In the genomic region with DNA sequence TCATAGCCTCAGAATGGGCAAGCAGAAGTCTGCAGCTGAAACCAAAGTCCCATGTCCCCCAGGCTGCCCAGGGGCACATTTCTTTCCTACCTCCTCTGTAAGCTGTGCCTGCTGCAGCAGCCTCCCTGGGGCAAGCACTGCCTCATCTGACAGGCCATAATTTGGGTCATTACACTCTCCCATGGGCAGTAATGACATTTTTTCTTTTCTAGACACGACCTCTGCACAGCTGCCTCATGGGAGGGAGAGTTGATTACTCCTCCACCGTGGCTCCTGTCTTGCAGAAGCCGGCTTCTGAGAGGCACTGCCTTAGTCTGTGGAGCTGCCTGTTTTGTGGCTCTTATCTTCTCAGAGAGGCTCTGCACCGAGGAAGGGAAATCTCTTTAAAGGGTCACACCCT, we compare ENCODE assay signal across 24 cellular contexts.
DNase-seq lines count a peak whose midpoint lies in the region; ATAC-seq and TF ChIP-seq lines count a peak whose summit lies in the region.
"Had no signal": no experiment of that assay in that cellular context is flagged by ENCODE, and none has a peak within 500 bp of the region (broad histone marks: within the 10 kb centered on the region; RNA-seq: fewer than 3 reads in every experiment).

No MANE protein-coding gene starts in this region.

- peak overlapping the region; percentile 23 for H3K14ac ChIP-seq in neuronal stem cell (ENCODE audit: low read length)

- H3K9me3 ChIP-seq in SK-N-SH (no peaks in the 10 kb centered on the region), hepatocyte (ENCODE audit: low read depth) (no peaks in the 10 kb centered on the region), neuronal stem cell (replicated peaks in 1 of 2; ENCODE audit: control insufficient read depth in 2 of 2, insufficient read depth in 1 of 2, low read depth in 1 of 2, low read length in 2 of 2) (no peaks in the 10 kb centered on the region), prostate gland (no peaks in the 10 kb centered on the region)

- no peaks in the 10 kb centered on the region for H3K79me2 ChIP-seq in SK-N-SH (ENCODE audit: insufficient read depth)
- H3K79me2 ChIP-seq in hepatocyte, result no peaks in the 10 kb centered on the region

- POLR2A ChIA-PET in SK-N-SH (lab: Yijun Ruan, JAX), result no interaction called here

- H3F3A ChIP-seq in SK-N-SH (replicated peaks; ENCODE audit: insufficient read depth), result no peaks in the 10 kb centered on the region

- no peak overlapping the region for H2AFZ ChIP-seq in SK-N-SH (ENCODE audit: low read depth)
- no peak overlapping the region for H2AFZ ChIP-seq in hepatocyte
- no peak overlapping the region for H2AFZ ChIP-seq in neuronal stem cell (ENCODE audit: low read length)

- no peak for TF ChIP-seq POLR2A in prostate gland (IDR thresholded peaks at IDR 0.05)

- TF ChIP-seq RAD21 in SK-N-SH (IDR thresholded peaks at IDR 0.05; ENCODE audit: low read length), result no peak

- TF ChIP-seq EP300 in SK-N-SH (IDR thresholded peaks at IDR 0.05; ENCODE audit: borderline replicate concordance in 1 of 2, low read depth in 1 of 2, low read length in 1 of 2), result no peak

- no peak overlapping the region for H2AK5ac ChIP-seq in neuronal stem cell (ENCODE audit: low read depth, low read length)

- TF ChIP-seq CTCF in SK-N-SH (IDR thresholded peaks at IDR 0.05) (no peak), hepatocyte (IDR thresholded peaks at IDR 0.05; ENCODE audit: poor library complexity) (no peak), prostate gland (IDR thresholded peaks at IDR 0.05) (no peak)

- intact Hi-C loops in Right ventricle myocardium superior (cut with DNase I) (no loop called here), prostate gland (cut with DNase I) (no loop called here)

- H3K23ac ChIP-seq in neuronal stem cell (ENCODE audit: low read depth, low read length, poor library complexity), result no peak overlapping the region

- no peak overlapping the region for H2BK15ac ChIP-seq in neuronal stem cell (ENCODE audit: low read length)

- H3K9me2 ChIP-seq in SK-N-SH (no peaks in the 10 kb centered on the region), hepatocyte (replicated peaks; ENCODE audit: insufficient read depth) (no peaks in the 10 kb centered on the region)

- no peak overlapping the region for H4K8ac ChIP-seq in neuronal stem cell (ENCODE audit: low read depth, low read length)

- H4K91ac ChIP-seq in neuronal stem cell (ENCODE audit: low read depth, low read length, poor library complexity), result no peak overlapping the region

- H3K4me2 ChIP-seq in SK-N-SH (no peak overlapping the region), hepatocyte (no peak overlapping the region), neuronal stem cell (ENCODE audit: insufficient read depth, low read length, poor library complexity, severe bottlenecking) (no peak overlapping the region)

- CTCF ChIA-PET in SK-N-SH (lab: Yijun Ruan, JAX), result interaction anchor here (1.1 to 5.0 kb wide), 5 partner anchors 11 to 350 kb away, joined by 3 to 30 read pairs (median 3); no protein-coding TSS in a partner anchor

- no peak overlapping the region for H3K4ac ChIP-seq in neuronal stem cell (ENCODE audit: low read length)

- no peak overlapping the region for H3K27ac ChIP-seq in SK-N-SH (ENCODE audit: low read depth in 2 of 2, low read length in 1 of 2)
- H3K27ac ChIP-seq in hepatocyte, result peak overlapping the region; percentile 43
- no peak overlapping the region for H3K27ac ChIP-seq in neuronal stem cell (replicated peaks; ENCODE audit: low read length)
- no peak overlapping the region for H3K27ac ChIP-seq in prostate gland
- H3K27ac ChIP-seq: HL-60, RWPE1 had no signal

- no peak overlapping the region for H2BK12ac ChIP-seq in neuronal stem cell (ENCODE audit: low read length)

- no peaks in the 10 kb centered on the region for H3K79me1 ChIP-seq in neuronal stem cell (ENCODE audit: low read depth, low read length)

- H3K27me3 ChIP-seq in SK-N-SH (ENCODE audit: insufficient read depth) (no peaks in the 10 kb centered on the region), hepatocyte (no peaks in the 10 kb centered on the region), neuronal stem cell (ENCODE audit: control insufficient read depth in 3 of 3, insufficient read depth in 3 of 3, low read depth in 1 of 3, low read length in 3 of 3) (no peaks in the 10 kb centered on the region), prostate gland (replicated peaks; ENCODE audit: insufficient read depth) (no peaks in the 10 kb centered on the region)

- H2BK5ac ChIP-seq in neuronal stem cell (ENCODE audit: low read length), result no peak overlapping the region

- H4K20me1 ChIP-seq in SK-N-SH (ENCODE audit: insufficient read depth), result no peaks in the 10 kb centered on the region
- H4K20me1 ChIP-seq in hepatocyte (ENCODE audit: insufficient read depth, poor library complexity, severe bottlenecking), result no peaks in the 10 kb centered on the region

- H3K4me3 ChIP-seq in SK-N-SH (ENCODE audit: low read depth in 2 of 2, low read length in 1 of 2), result no peak overlapping the region
- H3K4me3 ChIP-seq in hepatocyte, result no peak overlapping the region
- H3K4me3 ChIP-seq in neuronal stem cell (ENCODE audit: low read length in 2 of 2), result no peak overlapping the region
- H3K4me3 ChIP-seq in prostate gland, result no peak overlapping the region
- H3K4me3 ChIP-seq: K562 had no signal

- WGBS in SK-N-SH (ENCODE audit: low lambda C conversion rate), result 9% methylated on average over 4 of the region's 4 CpGs
- WGBS in hepatocyte (ENCODE audit: low lambda C conversion rate, missing lambda C conversion rate), result 4% methylated on average over 4 of the region's 4 CpGs
- no CpG with 5 or more reads among the region's 4 CpGs for WGBS in neuronal stem cell (ENCODE audit: extremely low coverage in 2 of 2, insufficient read length in 2 of 2, insufficient replicate concordance in 1 of 2), 2 donors
- WGBS in prostate gland, result 54% methylated on average over 4 of the region's 4 CpGs

- no peaks in the 10 kb centered on the region for H3K36me3 ChIP-seq in SK-N-SH (replicated peaks in 1 of 2; ENCODE audit: control insufficient read depth in 1 of 2, insufficient read depth in 2 of 2, low read length in 1 of 2)
- H3K36me3 ChIP-seq in hepatocyte (replicated peaks; ENCODE audit: insufficient read depth, low read depth), result no peaks in the 10 kb centered on the region
- H3K36me3 ChIP-seq in neuronal stem cell (replicated peaks in 1 of 2; ENCODE audit: control insufficient read depth in 2 of 2, insufficient read depth in 2 of 2, low read length in 2 of 2), result no peaks in the 10 kb centered on the region
- H3K36me3 ChIP-seq in prostate gland, result no peaks in the 10 kb centered on the region

- H2BK120ac ChIP-seq in neuronal stem cell (ENCODE audit: low read depth, low read length), result no peak overlapping the region

- peak overlapping the region; percentile 27 for H3K18ac ChIP-seq in neuronal stem cell (ENCODE audit: low read length)

- H3K9ac ChIP-seq in SK-N-SH, result no peak overlapping the region
- no peak overlapping the region for H3K9ac ChIP-seq in neuronal stem cell (ENCODE audit: low read depth, low read length, poor library complexity)

- peaks cover 0 to 6% of the 10 kb centered on the region in 2 experiments; a peak in 1 of 4 replicates for H3K4me1 ChIP-seq in SK-N-SH (ENCODE audit: control insufficient read depth in 1 of 2, insufficient read depth in 2 of 2, low read depth in 1 of 2, low read length in 1 of 2)
- peaks cover 7% of the 10 kb centered on the region for H3K4me1 ChIP-seq in hepatocyte (ENCODE audit: insufficient read depth)
- no peaks in the 10 kb centered on the region for H3K4me1 ChIP-seq in neuronal stem cell (ENCODE audit: control insufficient read depth in 2 of 2, insufficient read depth in 1 of 2, low read depth in 1 of 2, low read length in 2 of 2)
- H3K4me1 ChIP-seq in prostate gland (replicated peaks), result no peaks in the 10 kb centered on the region

- DNase-seq in SK-N-SH, result peak; percentile 31
- DNase-seq in hepatocyte (ENCODE audit: low spot score), result no peak
- DNase-seq in neuronal stem cell (ENCODE audit: low spot score), result no peak
- DNase-seq in left lobe of liver (ENCODE audit: low spot score), result no peak
- no peak for DNase-seq in Right ventricle myocardium superior
- no peak for DNase-seq in prostate gland (ENCODE audit: low spot score)
- DNase-seq: 8988T; C1 segment of cervical spinal cord; Calu3; CD8-positive, alpha-beta T cell; GDM1; GOT3; HFFc6; MM.1S; NCI-H1048; NCI-H1417 treated with DMSO at 0.1 percent for 48 hours; NCI-H187; NK-92 treated with Interleukin-12 subunit alpha and Interleukin-12 subunit beta, amount 100 ng/mL, for 24 hours; SIG-M5 had no signal

- ATAC-seq in SK-N-SH treated with all-trans-retinoic acid at 6 μM for 48 hours, result no peak
- no peak for ATAC-seq in left lobe of liver
- no peak for ATAC-seq in Right ventricle myocardium superior (ENCODE audit: poor library complexity)
- ATAC-seq: CD8-positive, alpha-beta T cell; HepG2; K562 had no signal

TF ChIP-seq in SK-N-SH, 30 proteins besides CTCF, POLR2A, EP300 and RAD21 (continues in another document):
- TF ChIP-seq RFX5 (IDR thresholded peaks at IDR 0.05; ENCODE audit: low read length), result no peak
- no peak for TF ChIP-seq FOXJ3 (CRISPR knock-in tag; IDR thresholded peaks at IDR 0.05)
- no peak for TF ChIP-seq NRF1 (IDR thresholded peaks at IDR 0.05; ENCODE audit: low read depth, low read length)
- TF ChIP-seq, protein P1, sequence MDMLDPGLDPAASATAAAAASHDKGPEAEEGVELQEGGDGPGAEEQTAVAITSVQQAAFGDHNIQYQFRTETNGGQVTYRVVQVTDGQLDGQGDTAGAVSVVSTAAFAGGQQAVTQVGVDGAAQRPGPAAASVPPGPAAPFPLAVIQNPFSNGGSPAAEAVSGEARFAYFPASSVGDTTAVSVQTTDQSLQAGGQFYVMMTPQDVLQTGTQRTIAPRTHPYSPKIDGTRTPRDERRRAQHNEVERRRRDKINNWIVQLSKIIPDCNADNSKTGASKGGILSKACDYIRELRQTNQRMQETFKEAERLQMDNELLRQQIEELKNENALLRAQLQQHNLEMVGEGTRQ (IDR thresholded peaks at IDR 0.05; ENCODE audit: borderline replicate concordance, low read depth, low read length), result no peak
- TF ChIP-seq FOSL2 (IDR thresholded peaks at IDR 0.05; ENCODE audit: borderline replicate concordance, low read depth), result no peak

TF ChIP-seq in SK-N-SH treated with all-trans-retinoic acid at 6 μM for 48 hours, 23 proteins besides CTCF, POLR2A, EP300 and RAD21 (continues in another document):
- no peak for TF ChIP-seq ARNTL (CRISPR knock-in tag; IDR thresholded peaks at IDR 0.05; ENCODE audit: borderline replicate concordance, low read depth)
- TF ChIP-seq, protein P2, sequence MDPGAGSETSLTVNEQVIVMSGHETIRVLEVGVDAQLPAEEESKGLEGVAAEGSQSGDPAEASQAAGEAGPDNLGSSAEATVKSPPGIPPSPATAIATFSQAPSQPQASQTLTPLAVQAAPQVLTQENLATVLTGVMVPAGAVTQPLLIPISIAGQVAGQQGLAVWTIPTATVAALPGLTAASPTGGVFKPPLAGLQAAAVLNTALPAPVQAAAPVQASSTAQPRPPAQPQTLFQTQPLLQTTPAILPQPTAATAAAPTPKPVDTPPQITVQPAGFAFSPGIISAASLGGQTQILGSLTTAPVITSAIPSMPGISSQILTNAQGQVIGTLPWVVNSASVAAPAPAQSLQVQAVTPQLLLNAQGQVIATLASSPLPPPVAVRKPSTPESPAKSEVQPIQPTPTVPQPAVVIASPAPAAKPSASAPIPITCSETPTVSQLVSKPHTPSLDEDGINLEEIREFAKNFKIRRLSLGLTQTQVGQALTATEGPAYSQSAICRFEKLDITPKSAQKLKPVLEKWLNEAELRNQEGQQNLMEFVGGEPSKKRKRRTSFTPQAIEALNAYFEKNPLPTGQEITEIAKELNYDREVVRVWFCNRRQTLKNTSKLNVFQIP (CRISPR knock-in tag; IDR thresholded peaks at IDR 0.05; ENCODE audit: borderline replicate concordance, low read depth), result no peak
